18 cellular contexts compared by ENCODE assay signal in the genomic region with DNA sequence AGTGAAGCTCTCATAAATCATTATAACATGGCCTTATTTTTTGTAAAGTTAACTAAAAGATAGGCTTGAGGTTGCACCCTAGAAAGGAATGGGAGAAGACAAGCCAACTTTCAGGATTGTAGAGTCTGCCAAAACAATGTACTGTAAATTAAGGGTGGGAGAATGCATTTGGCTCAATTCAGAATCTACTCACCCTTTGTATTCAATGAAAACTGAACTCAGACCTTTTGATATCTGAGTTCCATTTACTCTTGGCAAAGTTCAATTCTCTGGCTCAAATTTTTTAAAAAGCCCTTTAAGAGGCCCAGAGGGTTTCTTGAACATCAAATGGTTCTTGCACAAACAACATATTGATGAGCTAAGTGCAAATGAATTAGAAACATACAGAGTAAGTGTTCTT. TPM values are rescaled to one million over a fixed set of nuclear protein-coding genes. Genes with fewer than 3 reads are reported as not detected.
DNase-seq lines count a peak whose midpoint lies in the region; ATAC-seq and TF ChIP-seq lines count a peak whose summit lies in the region.
"Had no signal": no experiment of that assay in that cellular context is flagged by ENCODE, and none has a peak within 500 bp of the region (broad histone marks: within the 10 kb centered on the region; RNA-seq: fewer than 3 reads in every experiment).

No MANE protein-coding gene starts in this region.

- no peak overlapping the region for H2BK5ac ChIP-seq in mesenchymal stem cell (ENCODE audit: low read depth, low read length, poor library complexity, severe bottlenecking)

- peak overlapping the region; percentile 40 for H3K27ac ChIP-seq in left ventricle myocardium inferior (replicated peaks)
- no peak overlapping the region for H3K27ac ChIP-seq in mesenchymal stem cell (ENCODE audit: low read length, poor library complexity, severe bottlenecking)
- H3K27ac ChIP-seq in vagina: peak overlapping the region; percentile 2
- H3K27ac ChIP-seq in ascending aorta: no peak overlapping the region
- H3K27ac ChIP-seq: BLaER1 had no signal

- H3K18ac ChIP-seq in mesenchymal stem cell (ENCODE audit: low read depth in 1 of 2, low read length in 2 of 2): no peak overlapping the region

- no peak overlapping the region for H4K8ac ChIP-seq in mesenchymal stem cell (ENCODE audit: low read length)

- H3K79me1 ChIP-seq in mesenchymal stem cell (replicated peaks; ENCODE audit: low read length, poor library complexity, severe bottlenecking): no peaks in the 10 kb centered on the region

- H3K4me3 ChIP-seq in left ventricle myocardium inferior (no peak overlapping the region), mesenchymal stem cell (ENCODE audit: insufficient read depth in 1 of 2, low read depth in 1 of 2, low read length in 2 of 2) (no peak overlapping the region), vagina (no peak overlapping the region), ascending aorta (no peak overlapping the region)
- H3K4me3 ChIP-seq: BLaER1 had no signal

- no peak overlapping the region for H3K23ac ChIP-seq in mesenchymal stem cell (ENCODE audit: low read length in 2 of 2)

- TF ChIP-seq POLR2A in vagina (IDR thresholded peaks at IDR 0.05): no peak

- H3K9ac ChIP-seq in mesenchymal stem cell (ENCODE audit: low read length): peak overlapping the region; percentile 52
- H3K9ac ChIP-seq: BLaER1 had no signal

- H2BK15ac ChIP-seq in mesenchymal stem cell (ENCODE audit: low read depth, poor library complexity, severe bottlenecking): no peak overlapping the region

- H2AFZ ChIP-seq in mesenchymal stem cell (ENCODE audit: low read depth, low read length): no peak overlapping the region

- ATAC-seq in GM21529 (IDR thresholded peaks at IDR 0.05; ENCODE audit: unreplicated experiment): no peak

- intact Hi-C loops in left ventricle myocardium inferior (cut with micrococcal nuclease): no loop called here
- intact Hi-C loops in cardiac septum (cut with DNase I): no loop called here
- intact Hi-C loops in vagina (cut with DNase I): no loop called here
- intact Hi-C loops in ascending aorta (cut with DNase I): loop anchor here (5.0 kb wide), 1 partner anchor 39 kb away; no protein-coding TSS in a partner anchor

- H3K9me3 ChIP-seq in left ventricle myocardium inferior (replicated peaks): no peaks in the 10 kb centered on the region
- H3K9me3 ChIP-seq in mesenchymal stem cell (ENCODE audit: control insufficient read depth, low read length): no peaks in the 10 kb centered on the region
- no peaks in the 10 kb centered on the region for H3K9me3 ChIP-seq in vagina
- no peaks in the 10 kb centered on the region for H3K9me3 ChIP-seq in ascending aorta
- H3K9me3 ChIP-seq: BLaER1 had no signal

- H3K36me3 ChIP-seq in left ventricle myocardium inferior (no peaks in the 10 kb centered on the region), mesenchymal stem cell (ENCODE audit: control insufficient read depth in 1 of 2, insufficient read depth in 2 of 2, low read depth in 1 of 2, low read length in 2 of 2) (no peaks in the 10 kb centered on the region), vagina (no peaks in the 10 kb centered on the region), ascending aorta (no peaks in the 10 kb centered on the region)
- H3K36me3 ChIP-seq: BLaER1 had no signal

- TF ChIP-seq CTCF in left ventricle myocardium inferior (IDR thresholded peaks at IDR 0.05; ENCODE audit: borderline replicate concordance): no peak
- no peak for TF ChIP-seq CTCF in vagina (IDR thresholded peaks at IDR 0.05)
- TF ChIP-seq CTCF in ascending aorta (IDR thresholded peaks at IDR 0.05): no peak

- no peak overlapping the region for H3K14ac ChIP-seq in mesenchymal stem cell (ENCODE audit: low read length in 2 of 2)

- H3K4me1 ChIP-seq in left ventricle myocardium inferior (peaks cover 6% of the 10 kb centered on the region), mesenchymal stem cell (ENCODE audit: control insufficient read depth, insufficient read depth, low read depth, low read length) (peaks cover 2% of the 10 kb centered on the region), vagina (peaks cover 18% of the 10 kb centered on the region), ascending aorta (no peaks in the 10 kb centered on the region)

- H3K27me3 ChIP-seq in left ventricle myocardium inferior (ENCODE audit: low read depth) (no peaks in the 10 kb centered on the region), mesenchymal stem cell (ENCODE audit: control insufficient read depth in 1 of 2, insufficient read depth in 1 of 2, low read length in 2 of 2) (no peaks in the 10 kb centered on the region), vagina (no peaks in the 10 kb centered on the region), ascending aorta (no peaks in the 10 kb centered on the region)
- H3K27me3 ChIP-seq: BLaER1 had no signal

- no peak overlapping the region for H2BK120ac ChIP-seq in mesenchymal stem cell (ENCODE audit: low read depth, low read length)

- no peak for DNase-seq in left ventricle myocardium inferior
- no peak for DNase-seq in cardiac septum (ENCODE audit: low spot score)
- peak; percentile 61 for DNase-seq in fibroblast of gingiva (ENCODE audit: low read depth)
- no peak for DNase-seq in mesenchymal stem cell
- DNase-seq in vagina (ENCODE audit: extremely low spot score in 2 of 2): no peak
- no peak for DNase-seq in GOT3 (lab: John Stamatoyannopoulos, UW)
- DNase-seq in ascending aorta (ENCODE audit: low spot score in 2 of 2): no peak
- DNase-seq: CD4-positive, alpha-beta memory T cell; H7; IMR-90; NCI-H1417 treated with DMSO at 0.1 percent for 48 hours; NCI-H1930; NCI-H2171; NCI-H510A; NCI-H774; Right ventricle myocardium superior had no signal

- no peak overlapping the region for H4K91ac ChIP-seq in mesenchymal stem cell (ENCODE audit: low read length)

- H2BK12ac ChIP-seq in mesenchymal stem cell (ENCODE audit: low read length in 2 of 2): no peak overlapping the region

- no peak overlapping the region for H3K4ac ChIP-seq in mesenchymal stem cell (ENCODE audit: low read depth in 1 of 2, low read length in 2 of 2)

- H3K4me2 ChIP-seq in mesenchymal stem cell (ENCODE audit: low read length, poor library complexity, severe bottlenecking): no peak overlapping the region
- H3K4me2 ChIP-seq: BLaER1 had no signal

- no peak overlapping the region for H2AK5ac ChIP-seq in mesenchymal stem cell (ENCODE audit: low read length, severe bottlenecking)

RNA-seq across cellular contexts. Expression of gene XPNPEP1, which starts 5.1 kb away (rescaled TPM):
- total RNA-seq in left ventricle myocardium inferior (35.7 TPM), cardiac septum (43.5 TPM), vagina (90.4 TPM), ascending aorta (212 TPM)
- polyA plus RNA-seq in mesenchymal stem cell (2013, experiment 1 of 2): 48.5 TPM
- 47.3 TPM for polyA plus RNA-seq in mesenchymal stem cell (2013, experiment 2 of 2)

Comparison
In these comparisons a context has a peak if more than half of its experiments do, and no peak if none do; other contexts are left out.
1. H3K27ac ChIP-seq: peak in left ventricle myocardium inferior (single experiment) and vagina (single experiment); none in mesenchymal stem cell (single experiment) and ascending aorta (0 of 2).